8 cellular contexts compared by ENCODE assay signal in the genomic region with DNA sequence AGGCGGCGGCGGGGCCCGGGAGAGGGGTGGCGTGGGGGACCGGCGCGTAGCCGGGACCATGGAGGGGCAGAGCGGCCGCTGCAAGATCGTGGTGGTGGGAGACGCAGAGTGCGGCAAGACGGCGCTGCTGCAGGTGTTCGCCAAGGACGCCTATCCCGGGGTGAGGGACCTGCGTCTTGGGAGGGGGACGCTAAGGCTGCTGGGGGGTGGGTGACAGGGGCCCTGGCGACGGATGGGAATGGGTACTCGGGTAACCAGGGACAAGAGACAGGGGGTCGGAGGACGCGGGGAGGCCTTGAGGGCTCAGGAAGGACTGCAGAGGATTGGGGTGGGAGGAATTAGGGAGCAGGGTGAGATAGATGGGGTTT. TPM values are rescaled to one million over a fixed set of nuclear protein-coding genes. Genes with fewer than 3 reads are reported as not detected.
DNase-seq lines count a peak whose midpoint lies in the region; ATAC-seq and TF ChIP-seq lines count a peak whose summit lies in the region.

No MANE protein-coding gene starts in this region.

- POLR2A ChIA-PET in activated CD4-positive, alpha-beta T cell treated with anti-CD3 and anti-CD28 coated beads, Interleukin-2, amount 10 ng/mL, durations not matched to agents 7 days and 5 days (lab: Charles Lee), result no interaction called here

- H3K4me3 ChIP-seq in iPS-18c (ENCODE audit: insufficient read depth, low read depth, low read length), result peak overlapping the region; percentile 87
- peak overlapping the region; percentile 56 to 67 for H3K4me3 ChIP-seq in testis

- H3K27me3 Mint-ChIP-seq in activated CD4-positive, alpha-beta T cell treated with anti-CD3 and anti-CD28 coated beads, Interleukin-2, amount 10 ng/mL, durations not matched to agents 7 days and 5 days, result peaks cover 21% of the 10 kb centered on the region
- H3K27me3 Mint-ChIP-seq in activated naive CD8-positive, alpha-beta T cell treated with anti-CD3 and anti-CD28 coated beads, Interleukin-2, amount 50 U/mL, for 24 hours, result peaks cover 8% of the 10 kb centered on the region

- peaks cover 19% of the 10 kb centered on the region for H3K4me1 Mint-ChIP-seq in activated CD4-positive, alpha-beta T cell treated with anti-CD3 and anti-CD28 coated beads, Interleukin-2, amount 10 ng/mL, durations not matched to agents 7 days and 5 days
- H3K4me1 Mint-ChIP-seq in activated naive CD8-positive, alpha-beta T cell treated with anti-CD3 and anti-CD28 coated beads, Interleukin-2, amount 50 U/mL, for 24 hours, result peaks cover 25% of the 10 kb centered on the region

- H3K9me3 Mint-ChIP-seq in activated CD4-positive, alpha-beta T cell treated with anti-CD3 and anti-CD28 coated beads, Interleukin-2, amount 10 ng/mL, durations not matched to agents 7 days and 5 days, result no peaks in the 10 kb centered on the region
- H3K9me3 Mint-ChIP-seq in activated naive CD8-positive, alpha-beta T cell treated with anti-CD3 and anti-CD28 coated beads, Interleukin-2, amount 50 U/mL, for 24 hours, result no peaks in the 10 kb centered on the region

- peaks cover 7% of the 10 kb centered on the region for H3K4me1 ChIP-seq in testis

- peak overlapping the region in 1 of 2 donors; percentile 82 for H3K27ac ChIP-seq in testis

- H3K4me3 Mint-ChIP-seq in activated CD4-positive, alpha-beta T cell treated with anti-CD3 and anti-CD28 coated beads, Interleukin-2, amount 10 ng/mL, durations not matched to agents 7 days and 5 days, result peak overlapping the region; percentile 45
- H3K4me3 Mint-ChIP-seq in activated naive CD8-positive, alpha-beta T cell treated with anti-CD3 and anti-CD28 coated beads, Interleukin-2, amount 50 U/mL, for 24 hours, result peak overlapping the region; percentile 46

- ATAC-seq in activated naive CD8-positive, alpha-beta T cell treated with anti-CD3 and anti-CD28 coated beads, Interleukin-2, amount 50 U/mL, for 24 hours, result no peak
- no peak for ATAC-seq in HG03135 (IDR thresholded peaks at IDR 0.05; ENCODE audit: unreplicated experiment)

- H3K9me3 ChIP-seq in iPS-18c (ENCODE audit: control insufficient read depth, insufficient read depth, low read length) (no peaks in the 10 kb centered on the region), testis (no peaks in the 10 kb centered on the region)

- H3K27ac Mint-ChIP-seq in activated CD4-positive, alpha-beta T cell treated with anti-CD3 and anti-CD28 coated beads, Interleukin-2, amount 10 ng/mL, durations not matched to agents 7 days and 5 days, result no peak overlapping the region
- no peak overlapping the region for H3K27ac Mint-ChIP-seq in activated naive CD8-positive, alpha-beta T cell treated with anti-CD3 and anti-CD28 coated beads, Interleukin-2, amount 50 U/mL, for 24 hours

- peaks cover 3% of the 10 kb centered on the region for H3K36me3 Mint-ChIP-seq in activated CD4-positive, alpha-beta T cell treated with anti-CD3 and anti-CD28 coated beads, Interleukin-2, amount 10 ng/mL, durations not matched to agents 7 days and 5 days (ENCODE audit: low read depth)
- H3K36me3 Mint-ChIP-seq in activated naive CD8-positive, alpha-beta T cell treated with anti-CD3 and anti-CD28 coated beads, Interleukin-2, amount 50 U/mL, for 24 hours (ENCODE audit: low read depth), result no peaks in the 10 kb centered on the region

- CTCF ChIA-PET in activated CD4-positive, alpha-beta T cell treated with anti-CD3 and anti-CD28 coated beads, Interleukin-2, amount 10 ng/mL, durations not matched to agents 7 days and 5 days (lab: Charles Lee), result interaction anchor here (1.5 kb wide), 1 partner anchor 19 kb away, joined by 6 read pairs; the partner anchor contains the start of gene IFI35

- no peak for DNase-seq in activated CD4-positive, alpha-beta T cell treated with anti-CD3 and anti-CD28 coated beads, Interleukin-2, amount 10 ng/mL, durations not matched to agents 7 days and 5 days
- DNase-seq in activated CD4-positive, alpha-beta T cell treated with anti-CD3 and anti-CD28 coated beads for 4 hours, result no peak
- no peak for DNase-seq in activated naive CD8-positive, alpha-beta T cell treated with anti-CD3 and anti-CD28 coated beads, Interleukin-2, amount 50 U/mL, for 24 hours
- DNase-seq in testis, result no peak
- no peak for DNase-seq in erythroblast (lab: John Stamatoyannopoulos, UW)
- DNase-seq in NCI-H2196 (lab: John Stamatoyannopoulos, UW; ENCODE audit: unreplicated experiment), result no peak

- H3K36me3 ChIP-seq in testis (ENCODE audit: low read depth, missing control alignments), result no peaks in the 10 kb centered on the region

- no peak for TF ChIP-seq POLR2A in testis (IDR thresholded peaks at IDR 0.05)
- no peak for TF ChIP-seq POLR2A in erythroblast (IDR thresholded peaks at IDR 0.05; ENCODE audit: low read length)

- H3K27me3 ChIP-seq in testis, result no peaks in the 10 kb centered on the region

- intact Hi-C loops in testis (cut with DNase I; ENCODE audit: low total_unique reads), result no loop called here

- TF ChIP-seq CTCF in testis (IDR thresholded peaks at IDR 0.05), result no peak

- WGBS in testis, 2 donors, result 6 to 10% methylated on average over 6 to 27 of the region's 27 CpGs

RNA-seq across cellular contexts. Expression of gene RND2, which starts 0.2 kb away (rescaled TPM):
- under 1 TPM in 1 of 2 experiments, not detected in 1; 0.05 TPM for total RNA-seq in activated CD4-positive, alpha-beta T cell treated with anti-CD3 and anti-CD28 coated beads, Interleukin-2, amount 10 ng/mL, durations not matched to agents 7 days and 5 days
- 10 to 100 TPM; 15.7 to 33.1 TPM for total RNA-seq in testis
- polyA plus RNA-seq in testis (ENCODE audit: insufficient read depth, low read depth, low replicate concordance), result 48.7 TPM

RNA-seq across cellular contexts. Expression of gene VAT1, which starts 3.1 kb away (rescaled TPM):
- total RNA-seq in activated CD4-positive, alpha-beta T cell treated with anti-CD3 and anti-CD28 coated beads, Interleukin-2, amount 10 ng/mL, durations not matched to agents 7 days and 5 days, result 10 to 100 TPM; 10.2 to 12.8 TPM
- 100 to 1,000 TPM; 201 to 277 TPM for total RNA-seq in testis
- 204 TPM for polyA plus RNA-seq in testis (ENCODE audit: insufficient read depth, low read depth, low replicate concordance)

RNA-seq across cellular contexts. Expression of gene IFI35, which starts 18.7 kb away (rescaled TPM):
- 100 to 1,000 TPM; 125 to 137 TPM for total RNA-seq in activated CD4-positive, alpha-beta T cell treated with anti-CD3 and anti-CD28 coated beads, Interleukin-2, amount 10 ng/mL, durations not matched to agents 7 days and 5 days
- total RNA-seq in testis, result 10 to 100 TPM in 1 of 2 donors, 1 to 10 TPM in 1; 8.0 to 12.7 TPM
- polyA plus RNA-seq in testis (ENCODE audit: insufficient read depth, low read depth, low replicate concordance), result 15.0 TPM

RNA-seq across cellular contexts. Expression of gene RPL27, which starts 27.1 kb away (rescaled TPM):
- total RNA-seq in activated CD4-positive, alpha-beta T cell treated with anti-CD3 and anti-CD28 coated beads, Interleukin-2, amount 10 ng/mL, durations not matched to agents 7 days and 5 days, result 1,000 to 10,000 TPM; 1,014 to 1,124 TPM
- 100 to 1,000 TPM; 457 to 634 TPM for total RNA-seq in testis
- polyA plus RNA-seq in testis (ENCODE audit: insufficient read depth, low read depth, low replicate concordance), result 1,036 TPM

RNA-seq across cellular contexts. Expression of gene RUNDC1, which starts 44.9 kb away (rescaled TPM):
- 10 to 100 TPM; 13.0 to 14.0 TPM for total RNA-seq in activated CD4-positive, alpha-beta T cell treated with anti-CD3 and anti-CD28 coated beads, Interleukin-2, amount 10 ng/mL, durations not matched to agents 7 days and 5 days
- total RNA-seq in testis, result 10 to 100 TPM; 18.5 to 20.2 TPM
- 17.5 TPM for polyA plus RNA-seq in testis (ENCODE audit: insufficient read depth, low read depth, low replicate concordance)

Comparison
In these comparisons a context has a peak if more than half of its experiments do, and no peak if none do; other contexts are left out.
1. RNA of gene RND2, which starts 0.2 kb away (total RNA-seq): 15.7 to 33.1 TPM in testis; 0.05 TPM in activated CD4-positive, alpha-beta T cell treated with anti-CD3 and anti-CD28 coated beads, Interleukin-2, amount 10 ng/mL, durations not matched to agents 7 days and 5 days; every median in the first group is over 10 times any median in the second.
2. RNA of gene VAT1, which starts 3.1 kb away (total RNA-seq): 201 to 277 TPM in testis; 10.2 to 12.8 TPM in activated CD4-positive, alpha-beta T cell treated with anti-CD3 and anti-CD28 coated beads, Interleukin-2, amount 10 ng/mL, durations not matched to agents 7 days and 5 days; every median in the first group is over 10 times any median in the second.
3. RNA of gene IFI35, which starts 18.7 kb away (total RNA-seq): 125 to 137 TPM in activated CD4-positive, alpha-beta T cell treated with anti-CD3 and anti-CD28 coated beads, Interleukin-2, amount 10 ng/mL, durations not matched to agents 7 days and 5 days; 8.0 to 12.7 TPM in testis; every median in the first group is over 4 times any median in the second.